ENCODE assay signal across 14 cellular contexts in the genomic region with DNA sequence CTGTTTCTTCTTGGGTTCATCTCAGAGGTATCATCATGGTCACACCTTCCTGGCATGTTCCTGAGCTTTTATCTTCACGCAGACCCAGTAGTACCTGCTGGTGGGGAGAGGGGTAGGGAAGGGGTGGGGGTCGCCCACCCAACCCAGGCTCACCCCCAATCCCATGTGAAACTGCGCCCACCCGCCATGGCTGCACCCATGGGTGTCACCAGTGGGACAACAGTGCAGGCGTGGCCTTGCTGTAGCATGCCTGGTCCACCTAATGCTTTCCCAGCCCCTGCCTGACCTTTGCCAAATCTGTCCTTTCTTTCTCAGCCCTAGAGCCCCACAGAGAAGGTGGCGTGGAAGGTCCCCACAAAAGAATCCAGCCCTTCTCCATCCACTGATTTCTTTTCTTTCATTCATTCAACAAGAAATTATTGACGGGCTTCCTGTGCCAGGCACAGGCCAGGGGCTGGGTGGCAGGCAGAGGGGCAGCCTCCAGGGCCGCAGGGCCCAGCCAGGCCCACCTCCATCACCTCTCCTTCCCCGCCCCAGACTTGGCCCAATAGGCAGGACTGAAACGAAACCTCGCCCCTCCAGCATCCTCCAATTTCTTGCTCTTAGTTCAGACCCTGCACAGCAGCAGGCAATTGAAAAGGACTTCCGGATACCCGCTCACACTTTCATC.
"Had no signal": no experiment of that assay in that cellular context is flagged by ENCODE, and none has a peak within 500 bp of the region (broad histone marks: within the 10 kb centered on the region; RNA-seq: fewer than 3 reads in every experiment).

No MANE protein-coding gene starts in this region.

- H3K27me3 ChIP-seq: hepatocyte, tibial artery had no signal

- H3K4me3 ChIP-seq: coronary artery, esophagus squamous epithelium, hepatocyte, tibial artery had no signal

- H3K4me3 Mint-ChIP-seq: neural crest cell, WTC11 had no signal

- DNase-seq: activated CD4-positive, alpha-beta T cell treated with anti-CD3 and anti-CD28 coated beads for 48 hours; activated naive CD4-positive, alpha-beta T cell; caudate nucleus; esophagus squamous epithelium; mesendoderm; stimulated activated CD4-positive, alpha-beta T cell treated with anti-CD3 and anti-CD28 coated beads, Interleukin-15, amount 100 ng/mL, for 24 hours; stimulated activated CD4-positive, alpha-beta T cell treated with anti-CD3 and anti-CD28 coated beads, Interleukin-4, amount 100 ng/mL, for 1 hour; stimulated activated naive CD4-positive, alpha-beta T cell; T-helper 2 cell; tibial artery had no signal

- H3K27ac Mint-ChIP-seq: WTC11 had no signal

- H3K36me3 ChIP-seq: esophagus squamous epithelium, tibial artery had no signal

- ATAC-seq: WTC11 had no signal

- H3K27ac ChIP-seq: coronary artery, esophagus squamous epithelium, hepatocyte, tibial artery had no signal
